17 cellular contexts compared by ENCODE assay signal in the genomic region with DNA sequence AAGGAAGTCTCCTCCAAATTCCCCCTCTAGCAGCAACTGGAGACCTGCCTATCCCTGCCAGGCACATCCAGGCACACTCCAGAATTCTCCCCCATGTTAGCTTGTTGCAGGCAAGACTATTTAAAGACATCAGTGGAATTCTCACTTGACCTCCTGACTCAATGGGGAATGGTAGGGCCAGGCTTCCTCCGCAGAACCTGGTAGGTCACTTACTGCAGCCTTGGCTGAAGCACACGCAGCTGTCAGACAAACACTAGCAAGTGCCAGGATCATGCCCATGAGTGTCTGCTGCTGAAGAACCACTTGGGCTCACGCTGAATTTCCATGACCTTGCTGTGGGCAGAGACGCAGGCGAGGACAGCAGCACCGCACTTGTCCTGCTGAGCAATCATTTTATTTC. TPM values are rescaled to one million over a fixed set of nuclear protein-coding genes. Genes with fewer than 3 reads are reported as not detected.
DNase-seq lines count a peak whose midpoint lies in the region; ATAC-seq and TF ChIP-seq lines count a peak whose summit lies in the region.
"Had no signal": no experiment of that assay in that cellular context is flagged by ENCODE, and none has a peak within 500 bp of the region (broad histone marks: within the 10 kb centered on the region; RNA-seq: fewer than 3 reads in every experiment).

No MANE protein-coding gene starts in this region.

- in situ Hi-C loops in gastrocnemius medialis (cut with MboI; ENCODE audit: low sequenced_read_pairs in 4 of 4): loop anchor here (25.0 kb wide), 3 partner anchors 328 to 1878 kb away; partner anchors contain the start of genes PTPRM (in 2 of the 4), NDUFV2 (in 1 of the 4) and RAB12 (in 1 of the 4)

- TF ChIP-seq POLR2A in gastrocnemius medialis (IDR thresholded peaks at IDR 0.05): peak in 1 of 2 donors; percentile 49

- peak overlapping the region; percentile 8 to 61 (median 54) for H3K4me3 ChIP-seq in gastrocnemius medialis
- H3K4me3 ChIP-seq: SJCRH30 had no signal

- H3K9me3 ChIP-seq in gastrocnemius medialis: no peaks in the 10 kb centered on the region
- H3K9me3 ChIP-seq: SJCRH30 had no signal

- intact Hi-C loops in Right ventricle myocardium superior (cut with DNase I): no loop called here
- intact Hi-C loops in gastrocnemius medialis (cut with DNase I; ENCODE audit: low total_unique reads): loop anchor here (5.0 to 10.0 kb wide), 5 partner anchors 489 to 1901 kb away; partner anchors contain the start of gene ANKRD12

- ATAC-seq in Right ventricle myocardium superior (ENCODE audit: poor library complexity): peak; percentile 94
- peak; percentile 63 to 64 for ATAC-seq in gastrocnemius medialis
- ATAC-seq in HG03432 (IDR thresholded peaks at IDR 0.05; ENCODE audit: unreplicated experiment): no peak
- ATAC-seq in HG02610 (IDR thresholded peaks at IDR 0.05; ENCODE audit: unreplicated experiment): no peak
- no peak for ATAC-seq in activated CD8-positive, alpha-beta memory T cell treated with anti-CD3 and anti-CD28 coated beads, Interleukin-2, amount 10 ng/mL, durations not matched to agents 7 days and 5 days
- no peak for ATAC-seq in HG03139 (IDR thresholded peaks at IDR 0.05; ENCODE audit: unreplicated experiment)

- H3K27me3 Mint-ChIP-seq in activated CD8-positive, alpha-beta memory T cell treated with anti-CD3 and anti-CD28 coated beads, Interleukin-2, amount 10 ng/mL, durations not matched to agents 7 days and 5 days: no peaks in the 10 kb centered on the region
- H3K27me3 Mint-ChIP-seq: IgD-negative memory B cell had no signal

- no peaks in the 10 kb centered on the region for H3K36me3 Mint-ChIP-seq in activated CD8-positive, alpha-beta memory T cell treated with anti-CD3 and anti-CD28 coated beads, Interleukin-2, amount 10 ng/mL, durations not matched to agents 7 days and 5 days
- H3K36me3 Mint-ChIP-seq: CD14-positive monocyte, IgD-negative memory B cell had no signal

- H3K9me3 Mint-ChIP-seq in activated CD8-positive, alpha-beta memory T cell treated with anti-CD3 and anti-CD28 coated beads, Interleukin-2, amount 10 ng/mL, durations not matched to agents 7 days and 5 days (ENCODE audit: low read depth): peaks cover 5% of the 10 kb centered on the region

- H3K27ac Mint-ChIP-seq in activated CD8-positive, alpha-beta memory T cell treated with anti-CD3 and anti-CD28 coated beads, Interleukin-2, amount 10 ng/mL, durations not matched to agents 7 days and 5 days: no peak overlapping the region
- H3K27ac Mint-ChIP-seq: IgD-negative memory B cell had no signal

- H3K4me3 Mint-ChIP-seq in activated CD8-positive, alpha-beta memory T cell treated with anti-CD3 and anti-CD28 coated beads, Interleukin-2, amount 10 ng/mL, durations not matched to agents 7 days and 5 days: no peak overlapping the region
- H3K4me3 Mint-ChIP-seq: CD14-positive monocyte, IgD-negative memory B cell had no signal

- peak overlapping the region; percentile 91 to 94 (median 92) for H3K27ac ChIP-seq in gastrocnemius medialis
- H3K27ac ChIP-seq: SJCRH30 had no signal

- no peak for TF ChIP-seq CTCF in gastrocnemius medialis (IDR thresholded peaks at IDR 0.05 in 4 of 5, conservative IDR thresholded peaks at IDR 0.05 in 1 of 5)

- H3K36me3 ChIP-seq in gastrocnemius medialis: no peaks in the 10 kb centered on the region
- H3K36me3 ChIP-seq: SJCRH30 had no signal

- peaks cover 53 to 58% of the 10 kb centered on the region in 2 donors for H3K4me1 ChIP-seq in gastrocnemius medialis

- DNase-seq in NCI-H2196 (lab: John Stamatoyannopoulos, UW; ENCODE audit: unreplicated experiment): peak; percentile 58
- peak; percentile 74 for DNase-seq in Right ventricle myocardium superior
- peak; percentile 53 for DNase-seq in left kidney (ENCODE audit: low read depth, low spot score)
- DNase-seq in gastrocnemius medialis: peak; percentile 92 to 95
- no peak for DNase-seq in activated CD8-positive, alpha-beta memory T cell treated with anti-CD3 and anti-CD28 coated beads, Interleukin-2, amount 10 ng/mL, durations not matched to agents 7 days and 5 days
- DNase-seq: DMS53, NCI-H1436 treated with DMSO at 0.1 percent for 48 hours, NCI-H446 treated with DMSO at 0.1 percent for 48 hours, NCI-H82 had no signal

- no peaks in the 10 kb centered on the region for H3K4me1 Mint-ChIP-seq in activated CD8-positive, alpha-beta memory T cell treated with anti-CD3 and anti-CD28 coated beads, Interleukin-2, amount 10 ng/mL, durations not matched to agents 7 days and 5 days
- H3K4me1 Mint-ChIP-seq: CD14-positive monocyte, IgD-negative memory B cell had no signal

- no peaks in the 10 kb centered on the region for H3K27me3 ChIP-seq in gastrocnemius medialis
- H3K27me3 ChIP-seq: SJCRH30 had no signal

- CTCF ChIA-PET in activated CD8-positive, alpha-beta memory T cell treated with anti-CD3 and anti-CD28 coated beads, Interleukin-2, amount 10 ng/mL, durations not matched to agents 7 days and 5 days (lab: Charles Lee): no interaction called here

RNA-seq across cellular contexts. Expression of gene LRRC30, which starts 3.2 kb away (rescaled TPM):
- total RNA-seq in Right ventricle myocardium superior (not detected), gastrocnemius medialis (1 to 10 TPM; 2.1 to 6.2 (median 5.0) TPM)
- not detected for total RNA-seq in activated CD8-positive, alpha-beta memory T cell treated with anti-CD3 and anti-CD28 coated beads, Interleukin-2, amount 10 ng/mL, durations not matched to agents 7 days and 5 days
- total RNA-seq: A673, LHCN-M2, SJCRH30 had no signal

Comparison
In these comparisons a context has a peak if more than half of its experiments do, and no peak if none do; other contexts are left out.
1. ATAC-seq: peak in Right ventricle myocardium superior (single experiment) and gastrocnemius medialis (2 of 2); none in HG03432 (single experiment), HG02610 (single experiment), activated CD8-positive, alpha-beta memory T cell treated with anti-CD3 and anti-CD28 coated beads, Interleukin-2, amount 10 ng/mL, durations not matched to agents 7 days and 5 days (single experiment) and HG03139 (single experiment).